Comparison of ENCODE assay signal across 34 cellular contexts in the genomic region with DNA sequence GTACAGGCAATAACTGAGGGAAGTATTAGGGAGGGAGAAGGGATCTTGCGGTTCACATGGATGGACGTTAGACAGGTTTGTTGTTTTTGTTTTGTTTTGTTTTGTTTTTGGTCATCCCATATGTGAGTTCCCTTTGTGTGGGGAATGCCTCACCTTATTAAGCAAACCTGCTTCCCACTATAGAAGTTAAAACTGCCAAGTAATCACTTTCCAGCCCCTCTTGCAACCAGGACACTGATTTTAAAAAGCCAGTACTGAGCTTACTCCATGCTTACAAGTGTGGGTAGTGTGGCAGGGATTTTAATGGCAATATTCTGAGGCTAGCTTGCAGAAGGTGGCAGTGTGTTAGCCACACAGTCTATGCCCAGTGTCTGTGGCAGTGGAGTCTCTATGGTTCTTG. TPM values are rescaled to one million over a fixed set of nuclear protein-coding genes. Genes with fewer than 3 reads are reported as not detected.
"Had no signal": no experiment of that assay in that cellular context is flagged by ENCODE, and none has a peak within 500 bp of the region (broad histone marks: within the 10 kb centered on the region; RNA-seq: fewer than 3 reads in every experiment).

No MANE protein-coding gene starts in this region.

- H3K4me3 Mint-ChIP-seq: activated CD4-positive, alpha-beta memory T cell treated with anti-CD3 and anti-CD28 coated beads, Interleukin-2, amount 10 ng/mL, durations not matched to agents 7 days and 5 days; activated naive CD8-positive, alpha-beta T cell treated with anti-CD3 and anti-CD28 coated beads for 36 hours; activated T-cell treated with anti-CD3 and anti-CD28 coated beads, Interleukin-2, amount 50 U/mL, for 72 hours; activated T-helper 17 cell treated with anti-CD3 and anti-CD28 coated beads, Interleukin-2, amount 50 U/mL, for 72 hours; central memory CD8-positive, alpha-beta T cell had no signal

- H3K27me3 ChIP-seq: cardiac muscle cell had no signal

- H3K27me3 Mint-ChIP-seq: activated naive CD8-positive, alpha-beta T cell treated with anti-CD3 and anti-CD28 coated beads for 36 hours; activated T-helper 17 cell treated with anti-CD3 and anti-CD28 coated beads, Interleukin-2, amount 50 U/mL, for 72 hours; central memory CD8-positive, alpha-beta T cell had no signal

- H3K4me2 ChIP-seq: PC-9 had no signal

- DNase-seq: activated CD4-positive, alpha-beta memory T cell treated with anti-CD3 and anti-CD28 coated beads, Interleukin-2, amount 10 ng/mL, durations not matched to agents 7 days and 5 days; activated CD4-positive, alpha-beta T cell treated with anti-CD3 and anti-CD28 coated beads for 1 hour; activated CD4-positive, alpha-beta T cell treated with anti-CD3 and anti-CD28 coated beads for 48 hours; activated CD4-positive, CD25-positive, alpha-beta regulatory T cell; activated effector memory CD4-positive, alpha-beta T cell treated with anti-CD3 and anti-CD28 coated beads, Interleukin-2, amount 50 U/mL, for 16 hours; activated naive CD4-positive, alpha-beta T cell; activated naive CD4-positive, alpha-beta T cell treated with anti-CD3 and anti-CD28 coated beads, Interleukin-2, amount 50 U/mL, for 16 hours; activated naive CD8-positive, alpha-beta T cell treated with anti-CD3 and anti-CD28 coated beads for 36 hours; activated T-cell treated with anti-CD3 and anti-CD28 coated beads, Interleukin-2, amount 50 U/mL, for 1 hour; activated T-cell treated with anti-CD3 and anti-CD28 coated beads, Interleukin-2, amount 50 U/mL, for 72 hours; amniotic stem cell; aorta; NCI-H1092 treated with DMSO at 0.1 percent for 48 hours; NCI-H1417; NCI-H146; NCI-H187; NCI-H2029 treated with DMSO at 0.1 percent for 48 hours; NCI-H2107; NCI-H2171; NCI-H510A; NCI-H526; NCI-H748 treated with DMSO at 0.1 percent for 48 hours; NK-92 treated with Interleukin-12 subunit alpha and Interleukin-12 subunit beta, amount 100 ng/mL, for 24 hours; PC-9; Right ventricle myocardium superior; T1000; WERI-Rb-1 had no signal

- H3K27ac ChIP-seq: cardiac muscle cell, PC-9, WERI-Rb-1 had no signal

- H2AFZ ChIP-seq: PC-9 had no signal

- H3K27ac Mint-ChIP-seq: activated CD4-positive, alpha-beta memory T cell treated with anti-CD3 and anti-CD28 coated beads, Interleukin-2, amount 10 ng/mL, durations not matched to agents 7 days and 5 days; activated naive CD8-positive, alpha-beta T cell treated with anti-CD3 and anti-CD28 coated beads for 36 hours; activated T-cell treated with anti-CD3 and anti-CD28 coated beads, Interleukin-2, amount 50 U/mL, for 72 hours; activated T-helper 17 cell treated with anti-CD3 and anti-CD28 coated beads, Interleukin-2, amount 50 U/mL, for 72 hours had no signal

- H3K4me1 Mint-ChIP-seq: activated T-helper 17 cell treated with anti-CD3 and anti-CD28 coated beads, Interleukin-2, amount 50 U/mL, for 72 hours; central memory CD8-positive, alpha-beta T cell had no signal

- H3K36me3 ChIP-seq: cardiac muscle cell, WERI-Rb-1 had no signal

- H3K4me3 ChIP-seq: cardiac muscle cell, PC-9 had no signal

- ATAC-seq: activated T-cell treated with anti-CD3 and anti-CD28 coated beads, Interleukin-2, amount 50 U/mL, for 72 hours; activated T-helper 17 cell treated with anti-CD3 and anti-CD28 coated beads, Interleukin-2, amount 50 U/mL, for 72 hours had no signal

RNA-seq across cellular contexts. Expression of a gene that starts 26.5 kb away (rescaled TPM):
- total RNA-seq: activated CD4-positive, alpha-beta memory T cell treated with anti-CD3 and anti-CD28 coated beads, Interleukin-2, amount 10 ng/mL, durations not matched to agents 7 days and 5 days; activated CD8-positive, alpha-beta memory T cell treated with anti-CD3 and anti-CD28 coated beads for 36 hours; activated naive CD8-positive, alpha-beta T cell treated with anti-CD3 and anti-CD28 coated beads for 36 hours; activated T-cell treated with anti-CD3 and anti-CD28 coated beads, Interleukin-2, amount 50 U/mL, for 72 hours; activated T-helper 17 cell treated with anti-CD3 and anti-CD28 coated beads, Interleukin-2, amount 50 U/mL, for 72 hours; M059J; PC-9; Right ventricle myocardium superior; T-helper 1 cell treated with Interleukin-12 subunit alpha and Interleukin-12 subunit beta and Interleukin-4 antibody, amounts not matched to agents 30 ng/mL and 1 ng/mL, for 36 hours; T-helper 2 cell treated with Interferon-gamma antibody and Interleukin-4, amounts not matched to agents 100 ng/mL and 5 ng/mL, for 36 hours had no signal
- polyA plus RNA-seq: aorta, cardiac muscle cell had no signal
